8 cellular contexts compared by ENCODE assay signal in genomic region chr13:28494861-28495585, GRCh38. TPM values are rescaled to one million over a fixed set of nuclear protein-coding genes. Genes with fewer than 3 reads are reported as not detected.
DNase-seq lines count a peak whose midpoint lies in the region; ATAC-seq and TF ChIP-seq lines count a peak whose summit lies in the region.

Gene FLT1, minus strand, starts transcription at chr13:28495128. Its CDS starts 285 bp downstream, at chr13:28494843.

- no peaks in the 10 kb centered on the region for H3K36me3 ChIP-seq in mammary epithelial cell (ENCODE audit: insufficient read depth, low read length)

- no peak for ATAC-seq in HG03175 (IDR thresholded peaks at IDR 0.05; ENCODE audit: unreplicated experiment)

- TF ChIP-seq CTCF in GM12875 (IDR thresholded peaks at IDR 0.05; ENCODE audit: borderline replicate concordance, insufficient read depth, low read depth, low read length) (no peak), mammary epithelial cell (conservative IDR thresholded peaks at IDR 0.05 in 1 of 2, IDR thresholded peaks at IDR 0.05 in 1 of 2; ENCODE audit: extremely low read depth in 1 of 2, insufficient read depth in 1 of 2, low read depth in 1 of 2, low read length in 2 of 2) (no peak)

- intact Hi-C loops in mammary epithelial cell (cut with micrococcal nuclease): no loop called here

- no peaks in the 10 kb centered on the region for H3K9me3 ChIP-seq in mammary epithelial cell (replicated peaks; ENCODE audit: insufficient read depth, low read length)

- CTCF ChIA-PET in mammary epithelial cell (lab: Charles Lee; ENCODE audit: low non-redundant PET): no interaction called here

- peak within 1 kb of the TSS; percentile 64 for H3K4me3 ChIP-seq in GM12875 (ENCODE audit: low read depth, low read length)
- no peak within 1 kb of the TSS for H3K4me3 ChIP-seq in mammary epithelial cell (replicated peaks in 1 of 3; ENCODE audit: insufficient read depth in 1 of 3, low read depth in 2 of 3, low read length in 3 of 3)

- no peak within 1 kb of the TSS for H3K27ac ChIP-seq in mammary epithelial cell (ENCODE audit: insufficient read depth, low read depth, low read length)

- peaks cover 37% of the 10 kb centered on the region for H3K27me3 ChIP-seq in mammary epithelial cell (ENCODE audit: insufficient read depth, low read length)

- in situ Hi-C loops in mammary epithelial cell (cut with MboI; ENCODE audit: low sequenced_read_pairs in 2 of 2): no loop called here

- H3K9ac ChIP-seq in mammary epithelial cell (ENCODE audit: insufficient read depth, low read length): no peak within 1 kb of the TSS

- 4% methylated on average over 20 of the region's 84 CpGs for WGBS in mammary epithelial cell (ENCODE audit: low coverage, missing lambda C conversion rate)

- no peak within 1 kb of the TSS for H2AFZ ChIP-seq in mammary epithelial cell (ENCODE audit: low read depth, low read length)

- H4K20me1 ChIP-seq in mammary epithelial cell (ENCODE audit: insufficient read depth, low read length): no peaks in the 10 kb centered on the region

- H3K4me2 ChIP-seq in mammary epithelial cell (ENCODE audit: insufficient read depth, low read depth, low read length): no peak within 1 kb of the TSS

- no peaks in the 10 kb centered on the region for H3K4me1 ChIP-seq in mammary epithelial cell (ENCODE audit: insufficient read depth, low read length)

- no TSS peak for BruUV-seq in mammary epithelial cell (replicated peaks; lab: Mats Ljungman, UMichigan)

- dilution Hi-C loops in mammary epithelial cell (cut with HindIII; ENCODE audit: low sequenced_read_pairs): no loop called here

- H3K79me2 ChIP-seq in mammary epithelial cell (ENCODE audit: insufficient read depth, low read length): no peaks in the 10 kb centered on the region

- peak; percentile 16 for DNase-seq in NCI-H69 (lab: John Stamatoyannopoulos, UW)
- peak; percentile 21 for DNase-seq in mammary epithelial cell
- DNase-seq in kidney tubule cell (ENCODE audit: low spot score): peak; percentile 13
- DNase-seq in stimulated activated CD4-positive, alpha-beta T cell treated with anti-CD3 and anti-CD28 coated beads, Interleukin-15, amount 100 ng/mL, for 24 hours: peak; percentile 73
- no peak for DNase-seq in MV-4-11 (lab: John Stamatoyannopoulos, UW)
- DNase-seq in AML-193 (lab: John Stamatoyannopoulos, UW): no peak

RNA-seq across cellular contexts. Expression of gene FLT1, which starts in this region (rescaled TPM):
- total RNA-seq in mammary epithelial cell: not detected
- not detected for polyA plus RNA-seq in mammary epithelial cell
- polyA minus RNA-seq in mammary epithelial cell: not detected

Comparison
In these comparisons a context has a peak if more than half of its experiments do, and no peak if none do; other contexts are left out.
1. Peak in DNase-seq in mammary epithelial cell; RNA of the gene not detected or under 1 TPM.
2. DNase-seq: peak in NCI-H69 (single experiment), kidney tubule cell (single experiment) and stimulated activated CD4-positive, alpha-beta T cell treated with anti-CD3 and anti-CD28 coated beads, Interleukin-15, amount 100 ng/mL, for 24 hours (single experiment); none in MV-4-11 (single experiment) and AML-193 (0 of 2).